Comparison of ENCODE assay signal across 16 cellular contexts in genomic region chr9:36937951-36938350, GRCh38.
"Had no signal": no experiment of that assay in that cellular context is flagged by ENCODE, and none has a peak within 500 bp of the region (broad histone marks: within the 10 kb centered on the region; RNA-seq: fewer than 3 reads in every experiment).

No MANE protein-coding gene starts in this region.

- H3K4me3 Mint-ChIP-seq: activated CD4-positive, alpha-beta memory T cell treated with anti-CD3 and anti-CD28 coated beads for 36 hours; activated naive CD8-positive, alpha-beta T cell; dendritic cell treated with granulocyte-macrophage colony-stimulating factor and Interleukin-4, amounts not matched to agents 40 ng/mL and 50 ng/mL, for 4 days; neural progenitor cell; type B pancreatic cell; WTC11 had no signal

- ATAC-seq: gastroesophageal sphincter, heart right ventricle, left ventricle myocardium superior had no signal

- FAIRE-seq: endothelial cell of umbilical vein, TTC549 had no signal

- H3K9me3 Mint-ChIP-seq: activated CD4-positive, alpha-beta memory T cell treated with anti-CD3 and anti-CD28 coated beads for 36 hours; dendritic cell treated with granulocyte-macrophage colony-stimulating factor and Interleukin-4, amounts not matched to agents 40 ng/mL and 50 ng/mL, for 4 days; type B pancreatic cell; WTC11 had no signal

- H3K36me3 Mint-ChIP-seq: activated CD4-positive, alpha-beta memory T cell treated with anti-CD3 and anti-CD28 coated beads for 36 hours; activated naive CD8-positive, alpha-beta T cell; type B pancreatic cell; WTC11 had no signal

- DNase-seq: activated CD4-positive, alpha-beta memory T cell treated with anti-CD3 and anti-CD28 coated beads for 36 hours; activated CD4-positive, alpha-beta T cell treated with anti-CD3 and anti-CD28 coated beads for 4 hours; effector CD8-positive, alpha-beta T cell; heart right ventricle; kidney glomerular epithelial cell; left ventricle myocardium superior; testis had no signal

- H3K27ac Mint-ChIP-seq: activated CD4-positive, alpha-beta memory T cell treated with anti-CD3 and anti-CD28 coated beads for 36 hours; activated naive CD8-positive, alpha-beta T cell; dendritic cell treated with granulocyte-macrophage colony-stimulating factor and Interleukin-4, amounts not matched to agents 40 ng/mL and 50 ng/mL, for 4 days; neural progenitor cell; progenitor cell of endocrine pancreas; type B pancreatic cell; WTC11 had no signal
